Comparison of ENCODE assay signal across 19 cellular contexts in the genomic region with DNA sequence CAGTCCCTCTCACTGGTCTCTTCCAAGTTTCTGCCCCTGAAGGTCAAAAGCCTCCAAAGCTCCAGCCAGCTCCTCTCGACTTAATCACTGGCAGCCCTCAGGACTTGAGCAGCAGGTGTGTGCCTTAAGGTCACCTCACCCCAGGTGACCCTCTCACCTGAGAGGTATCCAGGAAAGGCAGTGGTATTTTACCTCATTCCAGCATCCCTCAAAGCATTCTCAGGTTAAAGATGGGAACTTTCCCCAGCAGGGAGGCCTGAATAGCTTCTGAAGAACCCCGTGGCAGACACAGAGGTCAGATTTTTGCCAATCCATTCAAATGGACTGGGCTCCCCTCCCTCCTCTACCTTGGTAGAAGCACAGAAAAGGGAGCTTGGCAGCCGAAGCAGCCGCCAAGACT.
A peak's percentile ranks its signal among the peaks of the same experiment; 100 is the strongest.
DNase-seq lines count a peak whose midpoint lies in the region; FAIRE-seq and TF ChIP-seq lines count a peak whose summit lies in the region.
"Had no signal": no experiment of that assay in that cellular context is flagged by ENCODE, and none has a peak within 500 bp of the region (broad histone marks: within the 10 kb centered on the region; RNA-seq: fewer than 3 reads in every experiment).

No MANE protein-coding gene starts in this region.

- FAIRE-seq in frontal cortex (lab: Jason Lieb, UNC), result no peak
- FAIRE-seq: A549, GM12892, GM18507 had no signal

- H3K4me3 Mint-ChIP-seq in activated CD4-positive, alpha-beta T cell treated with anti-CD3 and anti-CD28 coated beads, Interleukin-2, amount 10 ng/mL, durations not matched to agents 7 days and 5 days, result no peak overlapping the region
- H3K4me3 Mint-ChIP-seq: CD14-positive monocyte; CD4-positive, alpha-beta memory T cell; HFFc6 had no signal

- H3K27me3 Mint-ChIP-seq in activated CD4-positive, alpha-beta T cell treated with anti-CD3 and anti-CD28 coated beads, Interleukin-2, amount 10 ng/mL, durations not matched to agents 7 days and 5 days, result no peaks in the 10 kb centered on the region

- no peak for DNase-seq in activated CD4-positive, alpha-beta T cell treated with anti-CD3 and anti-CD28 coated beads, Interleukin-2, amount 10 ng/mL, durations not matched to agents 7 days and 5 days
- DNase-seq in activated CD4-positive, alpha-beta T cell treated with anti-CD3 and anti-CD28 coated beads for 4 hours, result no peak
- peak; percentile 80 for DNase-seq in esophagus muscularis mucosa (ENCODE audit: extremely low spot score)
- peak; percentile 31 for DNase-seq in iPS DF 6.9 (ENCODE audit: low read depth, low spot score)
- no peak for DNase-seq in frontal cortex (ENCODE audit: low spot score in 2 of 2)
- no peak for DNase-seq in NCI-H748 treated with DMSO at 0.1 percent for 48 hours (lab: John Stamatoyannopoulos, UW)
- DNase-seq in AML-193 (lab: John Stamatoyannopoulos, UW), result no peak
- DNase-seq: CD4-positive, alpha-beta memory T cell; DMS153; DMS79; GDM1; HFFc6 had no signal

- CTCF ChIA-PET in activated CD4-positive, alpha-beta T cell treated with anti-CD3 and anti-CD28 coated beads, Interleukin-2, amount 10 ng/mL, durations not matched to agents 7 days and 5 days (lab: Charles Lee), result no interaction called here

- H3K4me3 ChIP-seq in esophagus muscularis mucosa, result no peak overlapping the region
- H3K4me3 ChIP-seq in iPS DF 6.9 (ENCODE audit: low read length), result no peak overlapping the region
- H3K4me3 ChIP-seq: A549, BLaER1 had no signal

- POLR2A ChIA-PET in activated CD4-positive, alpha-beta T cell treated with anti-CD3 and anti-CD28 coated beads, Interleukin-2, amount 10 ng/mL, durations not matched to agents 7 days and 5 days (lab: Charles Lee), result no interaction called here

- WGBS in esophagus muscularis mucosa, result 57% methylated on average over 3 of the region's 4 CpGs
- no CpG with 5 or more reads among the region's 4 CpGs for WGBS in iPS DF 6.9 (ENCODE audit: insufficient coverage, insufficient read length)

- no peaks in the 10 kb centered on the region for H3K4me1 Mint-ChIP-seq in activated CD4-positive, alpha-beta T cell treated with anti-CD3 and anti-CD28 coated beads, Interleukin-2, amount 10 ng/mL, durations not matched to agents 7 days and 5 days
- H3K4me1 Mint-ChIP-seq: CD14-positive monocyte; CD4-positive, alpha-beta memory T cell had no signal

- TF ChIP-seq CTCF in esophagus muscularis mucosa (IDR thresholded peaks at IDR 0.05), result no peak

- no peaks in the 10 kb centered on the region for H3K27me3 ChIP-seq in esophagus muscularis mucosa
- H3K27me3 ChIP-seq in iPS DF 6.9 (ENCODE audit: control insufficient read depth, insufficient read depth, low read length), result peaks cover 1% of the 10 kb centered on the region; the same call in 1 of the 2 replicates
- H3K27me3 ChIP-seq: BLaER1 had no signal

- no peak for TF ChIP-seq POLR2A in esophagus muscularis mucosa (IDR thresholded peaks at IDR 0.05; ENCODE audit: low read depth)

- TF ChIP-seq EP300 in esophagus muscularis mucosa (IDR thresholded peaks at IDR 0.05), result no peak

- H3K9me3 ChIP-seq in esophagus muscularis mucosa (peaks cover 0 to 6% (median 0%) of the 10 kb centered on the region in 4 donors), iPS DF 6.9 (ENCODE audit: control insufficient read depth, insufficient read depth, low read length) (no peaks in the 10 kb centered on the region)

- H3K27ac Mint-ChIP-seq in activated CD4-positive, alpha-beta T cell treated with anti-CD3 and anti-CD28 coated beads, Interleukin-2, amount 10 ng/mL, durations not matched to agents 7 days and 5 days, result peak overlapping the region; percentile 46
- H3K27ac Mint-ChIP-seq: CD14-positive monocyte; CD4-positive, alpha-beta memory T cell; HFFc6 had no signal

- H3K36me3 Mint-ChIP-seq in activated CD4-positive, alpha-beta T cell treated with anti-CD3 and anti-CD28 coated beads, Interleukin-2, amount 10 ng/mL, durations not matched to agents 7 days and 5 days (ENCODE audit: low read depth), result no peaks in the 10 kb centered on the region
- H3K36me3 Mint-ChIP-seq: CD14-positive monocyte; CD4-positive, alpha-beta memory T cell had no signal

- peaks cover 0 to 5% (median 0%) of the 10 kb centered on the region in 4 donors for H3K36me3 ChIP-seq in esophagus muscularis mucosa
- no peaks in the 10 kb centered on the region for H3K36me3 ChIP-seq in iPS DF 6.9 (ENCODE audit: control insufficient read depth, insufficient read depth, low read length)
- H3K36me3 ChIP-seq: BLaER1 had no signal

- H3K9me3 Mint-ChIP-seq in activated CD4-positive, alpha-beta T cell treated with anti-CD3 and anti-CD28 coated beads, Interleukin-2, amount 10 ng/mL, durations not matched to agents 7 days and 5 days, result no peaks in the 10 kb centered on the region

- intact Hi-C loops in esophagus muscularis mucosa (cut with DNase I), result no loop called here

- H3K27ac ChIP-seq in esophagus muscularis mucosa (replicated peaks in 1 of 4) (no peak overlapping the region), iPS DF 6.9 (ENCODE audit: low read length) (no peak overlapping the region)
- H3K27ac ChIP-seq: 22Rv1, A549, BLaER1, HL-60 had no signal

- H3K4me1 ChIP-seq in esophagus muscularis mucosa, result no peaks in the 10 kb centered on the region
- 0 out of 2 replicates have a peak, but pooled peaks cover 1% of the 10 kb centered on the region for H3K4me1 ChIP-seq in iPS DF 6.9 (ENCODE audit: control insufficient read depth, insufficient read depth, low read length)
- H3K4me1 ChIP-seq: A549, BLaER1 had no signal

Comparison
In these comparisons a context has a peak if more than half of its experiments do, and no peak if none do; other contexts are left out.
1. DNase-seq: peak in esophagus muscularis mucosa (single experiment) and iPS DF 6.9 (single experiment); none in activated CD4-positive, alpha-beta T cell treated with anti-CD3 and anti-CD28 coated beads, Interleukin-2, amount 10 ng/mL, durations not matched to agents 7 days and 5 days (single experiment), activated CD4-positive, alpha-beta T cell treated with anti-CD3 and anti-CD28 coated beads for 4 hours (0 of 2), frontal cortex (0 of 2), NCI-H748 treated with DMSO at 0.1 percent for 48 hours (single experiment) and AML-193 (0 of 2).